ENCODE assay signal across 1 cellular context in the genomic region with DNA sequence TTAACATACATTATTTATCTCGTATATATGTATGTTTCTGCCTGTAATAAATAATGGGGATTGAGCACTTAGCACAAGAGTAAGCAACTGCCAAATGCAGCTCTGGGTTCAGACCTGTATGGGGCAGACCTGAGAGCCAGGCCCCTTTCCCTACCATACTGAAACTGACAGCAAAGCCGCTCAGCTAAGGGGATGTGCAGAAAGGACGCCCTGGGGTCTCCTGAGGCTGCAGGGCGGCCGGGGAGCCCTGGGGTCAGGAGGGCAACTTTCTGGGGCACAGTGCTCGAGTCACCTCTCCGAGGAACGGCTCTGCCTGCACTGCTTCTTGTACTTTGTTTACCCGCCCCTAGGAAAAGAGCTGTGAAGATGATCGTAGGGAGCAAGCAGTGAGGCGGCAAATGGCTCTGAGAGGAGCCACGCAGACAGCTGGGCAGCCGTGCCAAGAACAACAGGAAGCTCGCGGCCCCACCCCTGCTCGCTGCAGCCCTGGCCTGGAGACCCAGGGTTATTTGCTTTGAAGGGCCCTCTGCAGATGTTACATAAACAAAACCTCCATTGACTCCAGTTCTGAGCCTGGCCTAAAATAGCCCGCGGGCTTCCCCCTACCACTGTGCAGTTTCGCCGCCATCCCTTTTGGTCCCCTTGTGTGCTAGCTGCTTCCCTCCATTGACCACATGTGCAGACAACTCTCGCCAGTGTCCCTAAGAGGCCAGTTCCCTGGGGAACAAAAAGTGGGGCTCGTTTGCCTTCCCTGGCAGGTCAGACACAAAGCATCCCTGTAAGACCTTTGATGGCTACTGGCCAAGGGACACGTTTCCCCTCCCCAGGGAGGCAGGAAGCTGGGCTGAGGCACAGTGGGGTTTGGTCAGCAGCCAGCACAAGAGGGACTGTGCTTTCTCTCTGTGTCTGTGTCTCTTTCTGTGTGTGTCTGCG.
TF ChIP-seq lines count a peak whose summit lies in the region.

No MANE protein-coding gene starts in this region.

TF ChIP-seq in GM12878, 131 proteins besides CTCF, POLR2A, EP300 and RAD21 (continued from another document and continues in another):
- TF ChIP-seq ZBTB4 (CRISPR knock-in tag; IDR thresholded peaks at IDR 0.05) (0 out of 2 replicates have a peak, but pooled peaks have one; percentile 33), SMAD5 (IDR thresholded peaks at IDR 0.05; ENCODE audit: low read depth) (no peak), RCOR1 (conservative IDR thresholded peaks at IDR 0.05; ENCODE audit: low read depth, low read length) (no peak; the same call in 1 of the 2 replicates), SPI1 (IDR thresholded peaks at IDR 0.05; ENCODE audit: borderline replicate concordance, insufficient read depth, low read depth, low read length) (peak; percentile 22; the same call in 1 of the 2 replicates), EED (IDR thresholded peaks at IDR 0.05; ENCODE audit: low read depth) (peak; percentile 96), MTA2 (IDR thresholded peaks at IDR 0.05; ENCODE audit: low read depth) (peak; percentile 78; the same call in 1 of the 2 replicates), NKRF (conservative IDR thresholded peaks at IDR 0.05) (no peak), BHLHE40 (IDR thresholded peaks at IDR 0.05; ENCODE audit: borderline replicate concordance in 1 of 2, low read depth in 2 of 2, low read length in 1 of 2) (peak; percentile 71 to 77; a peak in 3 of 4 replicates), POU2F2 (IDR thresholded peaks at IDR 0.05; ENCODE audit: borderline replicate concordance, low read depth, low read length) (peak; percentile 70; the same call in 1 of the 3 replicates), MAX (IDR thresholded peaks at IDR 0.05; ENCODE audit: low read depth, low read length) (no peak), SUZ12 (IDR thresholded peaks at IDR 0.05; ENCODE audit: unreplicated experiment) (no peak), ATF2 (IDR thresholded peaks at IDR 0.05; ENCODE audit: low read length) (peak; percentile 82), NFIC (IDR thresholded peaks at IDR 0.05; ENCODE audit: low read depth, low read length) (peak; percentile 86), CBFB (IDR thresholded peaks at IDR 0.05; ENCODE audit: low read depth) (peak; percentile 78; the same call in 1 of the 2 replicates), IKZF1 (conservative IDR thresholded peaks at IDR 0.05) (peak; percentile 99), NBN (IDR thresholded peaks at IDR 0.05) (peak; percentile 83; the same call in 1 of the 2 replicates), TAF1 (IDR thresholded peaks at IDR 0.05; ENCODE audit: borderline replicate concordance, low read depth, low read length) (no peak; the same call in 1 of the 2 replicates), GABPA (IDR thresholded peaks at IDR 0.05; ENCODE audit: low read depth) (no peak), ZBED1 (IDR thresholded peaks at IDR 0.05; ENCODE audit: borderline replicate concordance) (peak; percentile 60; the same call in 1 of the 2 replicates), BACH1 (IDR thresholded peaks at IDR 0.05; ENCODE audit: borderline replicate concordance) (peak; percentile 27; the same call in 1 of the 2 replicates), USF1 (IDR thresholded peaks at IDR 0.05; ENCODE audit: borderline replicate concordance, extremely low read length, insufficient read depth, low read depth, low read length) (no peak), MEF2A (IDR thresholded peaks at IDR 0.05; ENCODE audit: insufficient read depth, low read depth, low read length) (peak; percentile 98)
- TF ChIP-seq, protein P1, sequence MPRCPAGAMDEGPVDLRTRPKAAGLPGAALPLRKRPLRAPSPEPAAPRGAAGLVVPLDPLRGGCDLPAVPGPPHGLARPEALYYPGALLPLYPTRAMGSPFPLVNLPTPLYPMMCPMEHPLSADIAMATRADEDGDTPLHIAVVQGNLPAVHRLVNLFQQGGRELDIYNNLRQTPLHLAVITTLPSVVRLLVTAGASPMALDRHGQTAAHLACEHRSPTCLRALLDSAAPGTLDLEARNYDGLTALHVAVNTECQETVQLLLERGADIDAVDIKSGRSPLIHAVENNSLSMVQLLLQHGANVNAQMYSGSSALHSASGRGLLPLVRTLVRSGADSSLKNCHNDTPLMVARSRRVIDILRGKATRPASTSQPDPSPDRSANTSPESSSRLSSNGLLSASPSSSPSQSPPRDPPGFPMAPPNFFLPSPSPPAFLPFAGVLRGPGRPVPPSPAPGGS (IDR thresholded peaks at IDR 0.05; ENCODE audit: borderline replicate concordance, insufficient read depth, low read depth, low read length, poor library complexity, severe bottlenecking) = peak; percentile 78
- TF ChIP-seq, protein P2, sequence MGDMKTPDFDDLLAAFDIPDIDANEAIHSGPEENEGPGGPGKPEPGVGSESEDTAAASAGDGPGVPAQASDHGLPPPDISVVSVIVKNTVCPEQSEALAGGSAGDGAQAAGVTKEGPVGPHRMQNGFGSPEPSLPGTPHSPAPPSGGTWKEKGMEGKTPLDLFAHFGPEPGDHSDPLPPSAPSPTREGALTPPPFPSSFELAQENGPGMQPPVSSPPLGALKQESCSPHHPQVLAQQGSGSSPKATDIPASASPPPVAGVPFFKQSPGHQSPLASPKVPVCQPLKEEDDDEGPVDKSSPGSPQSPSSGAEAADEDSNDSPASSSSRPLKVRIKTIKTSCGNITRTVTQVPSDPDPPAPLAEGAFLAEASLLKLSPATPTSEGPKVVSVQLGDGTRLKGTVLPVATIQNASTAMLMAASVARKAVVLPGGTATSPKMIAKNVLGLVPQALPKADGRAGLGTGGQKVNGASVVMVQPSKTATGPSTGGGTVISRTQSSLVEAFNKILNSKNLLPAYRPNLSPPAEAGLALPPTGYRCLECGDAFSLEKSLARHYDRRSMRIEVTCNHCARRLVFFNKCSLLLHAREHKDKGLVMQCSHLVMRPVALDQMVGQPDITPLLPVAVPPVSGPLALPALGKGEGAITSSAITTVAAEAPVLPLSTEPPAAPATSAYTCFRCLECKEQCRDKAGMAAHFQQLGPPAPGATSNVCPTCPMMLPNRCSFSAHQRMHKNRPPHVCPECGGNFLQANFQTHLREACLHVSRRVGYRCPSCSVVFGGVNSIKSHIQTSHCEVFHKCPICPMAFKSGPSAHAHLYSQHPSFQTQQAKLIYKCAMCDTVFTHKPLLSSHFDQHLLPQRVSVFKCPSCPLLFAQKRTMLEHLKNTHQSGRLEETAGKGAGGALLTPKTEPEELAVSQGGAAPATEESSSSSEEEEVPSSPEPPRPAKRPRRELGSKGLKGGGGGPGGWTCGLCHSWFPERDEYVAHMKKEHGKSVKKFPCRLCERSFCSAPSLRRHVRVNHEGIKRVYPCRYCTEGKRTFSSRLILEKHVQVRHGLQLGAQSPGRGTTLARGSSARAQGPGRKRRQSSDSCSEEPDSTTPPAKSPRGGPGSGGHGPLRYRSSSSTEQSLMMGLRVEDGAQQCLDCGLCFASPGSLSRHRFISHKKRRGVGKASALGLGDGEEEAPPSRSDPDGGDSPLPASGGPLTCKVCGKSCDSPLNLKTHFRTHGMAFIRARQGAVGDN (IDR thresholded peaks at IDR 0.05) = peak; percentile 85
- TF ChIP-seq, protein P3, sequence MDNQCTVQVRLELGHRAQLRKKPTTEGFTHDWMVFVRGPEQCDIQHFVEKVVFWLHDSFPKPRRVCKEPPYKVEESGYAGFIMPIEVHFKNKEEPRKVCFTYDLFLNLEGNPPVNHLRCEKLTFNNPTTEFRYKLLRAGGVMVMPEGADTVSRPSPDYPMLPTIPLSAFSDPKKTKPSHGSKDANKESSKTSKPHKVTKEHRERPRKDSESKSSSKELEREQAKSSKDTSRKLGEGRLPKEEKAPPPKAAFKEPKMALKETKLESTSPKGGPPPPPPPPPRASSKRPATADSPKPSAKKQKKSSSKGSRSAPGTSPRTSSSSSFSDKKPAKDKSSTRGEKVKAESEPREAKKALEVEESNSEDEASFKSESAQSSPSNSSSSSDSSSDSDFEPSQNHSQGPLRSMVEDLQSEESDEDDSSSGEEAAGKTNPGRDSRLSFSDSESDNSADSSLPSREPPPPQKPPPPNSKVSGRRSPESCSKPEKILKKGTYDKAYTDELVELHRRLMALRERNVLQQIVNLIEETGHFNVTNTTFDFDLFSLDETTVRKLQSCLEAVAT (IDR thresholded peaks at IDR 0.05) = peak; percentile 72; the same call in 1 of the 2 replicates
- TF ChIP-seq, protein P4, sequence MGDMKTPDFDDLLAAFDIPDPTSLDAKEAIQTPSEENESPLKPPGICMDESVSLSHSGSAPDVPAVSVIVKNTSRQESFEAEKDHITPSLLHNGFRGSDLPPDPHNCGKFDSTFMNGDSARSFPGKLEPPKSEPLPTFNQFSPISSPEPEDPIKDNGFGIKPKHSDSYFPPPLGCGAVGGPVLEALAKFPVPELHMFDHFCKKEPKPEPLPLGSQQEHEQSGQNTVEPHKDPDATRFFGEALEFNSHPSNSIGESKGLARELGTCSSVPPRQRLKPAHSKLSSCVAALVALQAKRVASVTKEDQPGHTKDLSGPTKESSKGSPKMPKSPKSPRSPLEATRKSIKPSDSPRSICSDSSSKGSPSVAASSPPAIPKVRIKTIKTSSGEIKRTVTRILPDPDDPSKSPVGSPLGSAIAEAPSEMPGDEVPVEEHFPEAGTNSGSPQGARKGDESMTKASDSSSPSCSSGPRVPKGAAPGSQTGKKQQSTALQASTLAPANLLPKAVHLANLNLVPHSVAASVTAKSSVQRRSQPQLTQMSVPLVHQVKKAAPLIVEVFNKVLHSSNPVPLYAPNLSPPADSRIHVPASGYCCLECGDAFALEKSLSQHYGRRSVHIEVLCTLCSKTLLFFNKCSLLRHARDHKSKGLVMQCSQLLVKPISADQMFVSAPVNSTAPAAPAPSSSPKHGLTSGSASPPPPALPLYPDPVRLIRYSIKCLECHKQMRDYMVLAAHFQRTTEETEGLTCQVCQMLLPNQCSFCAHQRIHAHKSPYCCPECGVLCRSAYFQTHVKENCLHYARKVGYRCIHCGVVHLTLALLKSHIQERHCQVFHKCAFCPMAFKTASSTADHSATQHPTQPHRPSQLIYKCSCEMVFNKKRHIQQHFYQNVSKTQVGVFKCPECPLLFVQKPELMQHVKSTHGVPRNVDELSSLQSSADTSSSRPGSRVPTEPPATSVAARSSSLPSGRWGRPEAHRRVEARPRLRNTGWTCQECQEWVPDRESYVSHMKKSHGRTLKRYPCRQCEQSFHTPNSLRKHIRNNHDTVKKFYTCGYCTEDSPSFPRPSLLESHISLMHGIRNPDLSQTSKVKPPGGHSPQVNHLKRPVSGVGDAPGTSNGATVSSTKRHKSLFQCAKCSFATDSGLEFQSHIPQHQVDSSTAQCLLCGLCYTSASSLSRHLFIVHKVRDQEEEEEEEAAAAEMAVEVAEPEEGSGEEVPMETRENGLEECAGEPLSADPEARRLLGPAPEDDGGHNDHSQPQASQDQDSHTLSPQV (IDR thresholded peaks at IDR 0.05) = peak; percentile 56; the same call in 1 of the 2 replicates
- TF ChIP-seq, protein P5, sequence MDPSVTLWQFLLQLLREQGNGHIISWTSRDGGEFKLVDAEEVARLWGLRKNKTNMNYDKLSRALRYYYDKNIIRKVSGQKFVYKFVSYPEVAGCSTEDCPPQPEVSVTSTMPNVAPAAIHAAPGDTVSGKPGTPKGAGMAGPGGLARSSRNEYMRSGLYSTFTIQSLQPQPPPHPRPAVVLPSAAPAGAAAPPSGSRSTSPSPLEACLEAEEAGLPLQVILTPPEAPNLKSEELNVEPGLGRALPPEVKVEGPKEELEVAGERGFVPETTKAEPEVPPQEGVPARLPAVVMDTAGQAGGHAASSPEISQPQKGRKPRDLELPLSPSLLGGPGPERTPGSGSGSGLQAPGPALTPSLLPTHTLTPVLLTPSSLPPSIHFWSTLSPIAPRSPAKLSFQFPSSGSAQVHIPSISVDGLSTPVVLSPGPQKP (IDR thresholded peaks at IDR 0.05; ENCODE audit: low read depth, low read length) = no peak
